ENCODE assay signal across 17 cellular contexts in the genomic region with DNA sequence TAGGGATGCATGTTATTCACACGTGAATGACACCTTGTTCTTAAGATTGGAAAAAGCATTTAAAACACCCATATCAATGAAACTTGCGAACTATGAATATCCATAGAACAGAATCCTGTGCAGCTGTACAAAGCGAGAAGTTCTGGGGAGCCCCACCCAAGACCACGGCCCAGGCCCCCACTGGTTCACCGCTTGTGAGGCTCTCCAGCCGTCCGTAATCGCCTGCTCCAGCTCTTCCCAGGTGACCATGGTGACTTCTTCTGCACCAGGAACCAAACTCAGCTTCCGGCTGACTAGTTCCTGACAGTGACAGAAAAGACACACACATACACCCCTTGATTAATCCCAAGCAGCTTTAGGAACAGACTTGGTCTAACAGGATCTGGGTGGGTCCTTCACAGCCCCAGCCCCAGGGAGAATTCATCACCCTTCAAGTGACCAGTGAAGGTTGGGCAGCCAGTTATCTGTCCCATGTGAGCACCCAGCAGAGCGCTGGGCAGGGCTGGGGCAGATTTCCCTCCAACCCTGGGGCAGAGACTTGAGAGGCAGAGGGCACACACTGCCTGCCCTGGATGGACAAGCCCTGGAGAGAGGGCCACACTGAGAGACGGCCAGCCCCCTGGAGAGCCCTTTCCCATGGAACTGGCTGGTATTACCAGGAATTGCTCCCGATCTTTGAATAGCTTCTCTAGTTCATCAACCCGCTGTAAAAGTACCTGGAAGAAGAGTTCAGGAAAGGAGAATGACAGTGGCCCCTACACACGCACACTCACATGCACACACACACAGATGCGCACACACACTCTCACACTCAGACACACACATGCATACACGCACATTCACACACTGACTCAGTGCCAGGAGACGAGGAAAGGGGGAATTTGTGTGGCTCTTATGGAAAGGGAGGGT. TPM values are rescaled to one million over a fixed set of nuclear protein-coding genes. Genes with fewer than 3 reads are reported as not detected.
DNase-seq lines count a peak whose midpoint lies in the region; ATAC-seq, FAIRE-seq and TF ChIP-seq lines count a peak whose summit lies in the region.
"Had no signal": no experiment of that assay in that cellular context is flagged by ENCODE, and none has a peak within 500 bp of the region (broad histone marks: within the 10 kb centered on the region; RNA-seq: fewer than 3 reads in every experiment).

No MANE protein-coding gene starts in this region.

- no peak for TF ChIP-seq EP300 in A549 (IDR thresholded peaks at IDR 0.05)

- POLR2A ChIA-PET in A549 (lab: Yijun Ruan, JAX) (no interaction called here), HEK293 (lab: Yijun Ruan, JAX) (interaction anchor here (0.7 to 2.1 kb wide), 4 partner anchors 26 to 238 kb away, joined by 3 to 7 read pairs (median 4); a partner anchor contains a TSS), endothelial cell of umbilical vein (lab: Charles Lee) (no interaction called here)

- WGBS in A549 (ENCODE audit: missing lambda C conversion rate), result 84% methylated on average over 17 of the region's 17 CpGs

- H3K9ac ChIP-seq in endothelial cell of umbilical vein (replicated peaks; ENCODE audit: extremely low read depth, insufficient read depth, low read length), result no peak overlapping the region

- no TSS peak for BruUV-seq in endothelial cell of umbilical vein (replicated peaks; lab: Mats Ljungman, UMichigan)

- CTCF ChIA-PET in A549 (lab: Yijun Ruan, JAX), result interaction anchor here (0.5 to 19.0 kb wide), 32 partner anchors 9 to 460 kb away, joined by 3 to 285 read pairs (median 5); a partner anchor contains a TSS
- CTCF ChIA-PET in HEK293 (lab: Yijun Ruan, JAX), result interaction anchor here (0.6 to 16.6 kb wide), 24 partner anchors 11 to 242 kb away, joined by 3 to 244 read pairs (median 6); a partner anchor contains a TSS
- CTCF ChIA-PET in endothelial cell of umbilical vein (lab: Charles Lee), result interaction anchor here (0.7 to 8.6 kb wide), 13 partner anchors 33 to 174 kb away, joined by 3 to 155 read pairs (median 7); a partner anchor contains a TSS

- no peak for TF ChIP-seq POLR2A in A549 (IDR thresholded peaks at IDR 0.05; ENCODE audit: low read length)
- TF ChIP-seq POLR2A in endothelial cell of umbilical vein (IDR thresholded peaks at IDR 0.05; ENCODE audit: low read depth, low read length), result no peak

- H3K27me3 ChIP-seq in endothelial cell of umbilical vein (ENCODE audit: control insufficient read depth in 2 of 2, insufficient read depth in 2 of 2, low read length in 2 of 2), result no peaks in the 10 kb centered on the region
- H3K27me3 ChIP-seq in osteoblast (ENCODE audit: insufficient read depth, low read length), result no peaks in the 10 kb centered on the region

- H4K20me1 ChIP-seq in endothelial cell of umbilical vein (replicated peaks; ENCODE audit: control insufficient read depth, extremely low read depth, insufficient read depth, low read length) (no peaks in the 10 kb centered on the region), osteoblast (ENCODE audit: insufficient read depth, low read length) (no peaks in the 10 kb centered on the region)

- no peaks in the 10 kb centered on the region for H3K9me1 ChIP-seq in endothelial cell of umbilical vein (replicated peaks; ENCODE audit: control insufficient read depth, extremely low read depth, insufficient read depth, low read length)

- in situ Hi-C loops in GM13976 (cut with MboI; ENCODE audit: low sequenced_read_pairs, unreplicated experiment), result loop anchor here (5.0 kb wide), 1 partner anchor 98 kb away; no protein-coding TSS in a partner anchor

- intact Hi-C loops in endothelial cell of umbilical vein (cut with micrococcal nuclease), result no loop called here

- FAIRE-seq in A549 (lab: Jason Lieb, UNC) (no peak), endothelial cell of umbilical vein (lab: Jason Lieb, UNC) (peak; percentile 46)
- FAIRE-seq: K562 had no signal

- TF ChIP-seq RAD21 in A549 (conservative IDR thresholded peaks at IDR 0.05 in 1 of 2, IDR thresholded peaks at IDR 0.05 in 1 of 2), result no peak

- H3K79me2 ChIP-seq in endothelial cell of umbilical vein (ENCODE audit: control insufficient read depth, insufficient read depth, low read length) (no peaks in the 10 kb centered on the region), osteoblast (ENCODE audit: insufficient read depth, low read length) (no peaks in the 10 kb centered on the region)

- dilution Hi-C loops in endothelial cell of umbilical vein (cut with MboI; ENCODE audit: extremely low pct_ligation_motif_present, low sequenced_read_pairs), result no loop called here

- no peak overlapping the region for H3K27ac ChIP-seq in A549
- H3K27ac ChIP-seq in HEK293 (ENCODE audit: extremely low read depth, low read depth, low read length), result no peak overlapping the region
- no peak overlapping the region for H3K27ac ChIP-seq in endothelial cell of umbilical vein (ENCODE audit: insufficient read depth, low read depth, low read length)
- H3K27ac ChIP-seq in osteoblast (ENCODE audit: low read depth, low read length), result no peak overlapping the region

- DNase-seq in A549 (ENCODE audit: low read depth in 1 of 2, low spot score in 1 of 2) (no peak), endothelial cell of umbilical vein (ENCODE audit: low read depth, low spot score) (no peak), osteoblast (ENCODE audit: insufficient read length, low spot score, missing footprints) (peak; percentile 60), AG08396 (ENCODE audit: low spot score) (no peak), AG20443 (ENCODE audit: low spot score) (no peak), NCI-H2107 (lab: John Stamatoyannopoulos, UW) (no peak), GM13976 (ENCODE audit: low spot score) (no peak)
- DNase-seq: Caco-2; CD4-positive, CD25-positive, alpha-beta regulatory T cell; EL; MV-4-11; NCI-H1417; NCI-H187 treated with DMSO at 0.1 percent for 48 hours; NCI-H526 treated with DMSO at 0.1 percent for 48 hours had no signal

- no peaks in the 10 kb centered on the region for H3K4me1 ChIP-seq in A549
- H3K4me1 ChIP-seq in HEK293 (ENCODE audit: control insufficient read depth, insufficient read depth, low read length), result no peaks in the 10 kb centered on the region
- no peaks in the 10 kb centered on the region for H3K4me1 ChIP-seq in endothelial cell of umbilical vein (ENCODE audit: control insufficient read depth, extremely low read depth, insufficient read depth, low read length)
- no peaks in the 10 kb centered on the region for H3K4me1 ChIP-seq in osteoblast (ENCODE audit: insufficient read depth, low read length)
- H3K4me1 ChIP-seq: Caco-2 had no signal

- H3K36me3 ChIP-seq in HEK293 (ENCODE audit: control insufficient read depth in 2 of 2, insufficient read depth in 1 of 2, low read length in 2 of 2) (peaks cover 5 to 16% of the 10 kb centered on the region in 2 experiments; a peak in 2 of 3 replicates), endothelial cell of umbilical vein (ENCODE audit: control insufficient read depth in 2 of 2, extremely low read depth in 1 of 2, insufficient read depth in 2 of 2, low read length in 2 of 2) (no peaks in the 10 kb centered on the region), osteoblast (ENCODE audit: insufficient read depth, low read length) (no peaks in the 10 kb centered on the region)

- ATAC-seq in A549, result peak; percentile 23 to 28; a peak in 4 of 6 replicates
- ATAC-seq: Right ventricle myocardium inferior had no signal

- H3K9me3 ChIP-seq in A549 (no peaks in the 10 kb centered on the region), HEK293 (ENCODE audit: control insufficient read depth, insufficient read depth, low read depth, low read length) (no peaks in the 10 kb centered on the region), endothelial cell of umbilical vein (replicated peaks; ENCODE audit: control insufficient read depth, insufficient read depth, low read length) (no peaks in the 10 kb centered on the region), osteoblast (ENCODE audit: low read depth, low read length) (no peaks in the 10 kb centered on the region)
- H3K9me3 ChIP-seq: Caco-2 had no signal

- TF ChIP-seq CTCF in A549 (IDR thresholded peaks at IDR 0.05) (no peak), HEK293 (tag by site-specific recombination; IDR thresholded peaks at IDR 0.05) (no peak), endothelial cell of umbilical vein (IDR thresholded peaks at IDR 0.05; ENCODE audit: extremely low read depth in 1 of 2, insufficient read depth in 1 of 2, low read depth in 1 of 2, low read length in 2 of 2) (no peak), osteoblast (IDR thresholded peaks at IDR 0.05; ENCODE audit: extremely low read depth, low read depth, low read length) (no peak), GM13976 (IDR thresholded peaks at IDR 0.05; ENCODE audit: borderline replicate concordance, control extremely low read depth, extremely low read depth, insufficient read depth, missing control alignments) (no peak)

- H2AFZ ChIP-seq in endothelial cell of umbilical vein (ENCODE audit: low read depth, low read length) (no peak overlapping the region), osteoblast (ENCODE audit: low read length) (no peak overlapping the region)

- H3K4me3 ChIP-seq in A549 (no peak overlapping the region), HEK293 (ENCODE audit: low read depth, low read length) (no peak overlapping the region), endothelial cell of umbilical vein (replicated peaks in 1 of 3; ENCODE audit: insufficient read depth in 1 of 3, low read depth in 1 of 3, low read length in 3 of 3) (no peak overlapping the region), osteoblast (ENCODE audit: insufficient read depth, low read length) (no peak overlapping the region)
- H3K4me3 ChIP-seq: K562 had no signal

- H3K4me2 ChIP-seq in A549 (no peak overlapping the region), endothelial cell of umbilical vein (ENCODE audit: insufficient read depth, low read length) (no peak overlapping the region), osteoblast (ENCODE audit: insufficient read depth, low read length) (no peak overlapping the region)

RNA-seq across cellular contexts. Expression of a gene that starts 3.6 kb away (rescaled TPM):
- polyA plus RNA-seq in A549 (2011; rRNA removed) (0.57 and 0.86 TPM in 2 replicates), A549 (2017; fragmentation: RNase III; extraction: RNeasy Plus Mini Kit Qiagen cat#74134 plus additional on column Dnase treatment) (0.88 to 1.7 TPM (median 1.0 TPM) in 3 replicates), endothelial cell of umbilical vein (6.7 and 9.8 TPM in 2 replicates)
- 1.5 and 2.2 TPM in 2 replicates for polyA plus RNA-seq in A549 (2012; cell fraction: cytosol; rRNA removed)
- polyA plus RNA-seq in A549 (2012; cell fraction: nucleus; rRNA removed), result 12.3 and 14.6 TPM in 2 replicates
- polyA minus RNA-seq in A549 (2011; rRNA and poly(A)+ RNA removed), result 3.3 and 5.0 TPM in 2 replicates
- total RNA-seq in endothelial cell of umbilical vein (7.2 and 9.6 TPM in 2 replicates), osteoblast (2.9 and 3.6 TPM in 2 replicates)
- polyA plus RNA-seq in endothelial cell of umbilical vein (2011; cell fraction: cytosol; rRNA removed), result 2.0 and 3.5 TPM in 2 replicates
- polyA plus RNA-seq in endothelial cell of umbilical vein (2011; cell fraction: nucleus; rRNA removed), result 32.0 and 38.0 TPM in 2 replicates
- 2.2 and 2.7 TPM in 2 replicates for polyA plus RNA-seq in endothelial cell of umbilical vein (2012)
- polyA minus RNA-seq in endothelial cell of umbilical vein, result 14.4 and 15.6 TPM in 2 replicates
- 1.5 TPM for polyA minus RNA-seq in endothelial cell of umbilical vein (2011; cell fraction: cytosol; rRNA and poly(A)+ RNA removed)
- 13.0 and 14.6 TPM in 2 replicates for polyA minus RNA-seq in endothelial cell of umbilical vein (2011; cell fraction: nucleus; rRNA and poly(A)+ RNA removed)

RNA-seq across cellular contexts. Expression of a gene that starts 39.3 kb away (rescaled TPM):
- polyA plus RNA-seq in A549 (2011; rRNA removed) (13.8 and 21.5 TPM in 2 replicates), A549 (2017; fragmentation: RNase III; extraction: RNeasy Plus Mini Kit Qiagen cat#74134 plus additional on column Dnase treatment) (11.4 to 12.9 TPM (median 12.8 TPM) in 3 replicates), endothelial cell of umbilical vein (46.9 and 83.6 TPM in 2 replicates)
- polyA plus RNA-seq in A549 (2012; cell fraction: cytosol; rRNA removed), result 25.8 and 37.7 TPM in 2 replicates
- 22.8 and 37.0 TPM in 2 replicates for polyA plus RNA-seq in A549 (2012; cell fraction: nucleus; rRNA removed)
- 7.6 and 8.8 TPM in 2 replicates for polyA minus RNA-seq in A549 (2011; rRNA and poly(A)+ RNA removed)
- total RNA-seq in endothelial cell of umbilical vein (70.9 and 75.2 TPM in 2 replicates), osteoblast (3.8 and 5.1 TPM in 2 replicates)
- polyA plus RNA-seq in endothelial cell of umbilical vein (2011; cell fraction: cytosol; rRNA removed), result 31.1 and 40.9 TPM in 2 replicates
- polyA plus RNA-seq in endothelial cell of umbilical vein (2011; cell fraction: nucleus; rRNA removed), result 22.5 and 28.4 TPM in 2 replicates
- polyA plus RNA-seq in endothelial cell of umbilical vein (2012), result 26.8 and 46.6 TPM in 2 replicates
- polyA minus RNA-seq in endothelial cell of umbilical vein, result 19.4 and 22.0 TPM in 2 replicates
- 25.4 TPM for polyA minus RNA-seq in endothelial cell of umbilical vein (2011; cell fraction: cytosol; rRNA and poly(A)+ RNA removed)
- 11.6 and 31.6 TPM in 2 replicates for polyA minus RNA-seq in endothelial cell of umbilical vein (2011; cell fraction: nucleus; rRNA and poly(A)+ RNA removed)

RNA-seq across cellular contexts. Expression of a gene that starts 49.2 kb away (rescaled TPM):
- polyA plus RNA-seq in A549 (2011; rRNA removed) (80.9 and 92.1 TPM in 2 replicates), A549 (2017; fragmentation: RNase III; extraction: RNeasy Plus Mini Kit Qiagen cat#74134 plus additional on column Dnase treatment) (61.9 to 63.7 TPM (median 63.3 TPM) in 3 replicates), endothelial cell of umbilical vein (106 and 123 TPM in 2 replicates)
- 85.4 and 116 TPM in 2 replicates for polyA plus RNA-seq in A549 (2012; cell fraction: cytosol; rRNA removed)
- polyA plus RNA-seq in A549 (2012; cell fraction: nucleus; rRNA removed), result 82.9 and 108 TPM in 2 replicates
- polyA minus RNA-seq in A549 (2011; rRNA and poly(A)+ RNA removed), result 51.0 and 57.8 TPM in 2 replicates
- total RNA-seq in endothelial cell of umbilical vein (79.1 and 90.2 TPM in 2 replicates), osteoblast (79.6 and 82.2 TPM in 2 replicates)
- 117 and 119 TPM in 2 replicates for polyA plus RNA-seq in endothelial cell of umbilical vein (2011; cell fraction: cytosol; rRNA removed)
- 331 and 391 TPM in 2 replicates for polyA plus RNA-seq in endothelial cell of umbilical vein (2011; cell fraction: nucleus; rRNA removed)
- polyA plus RNA-seq in endothelial cell of umbilical vein (2012), result 70.0 and 80.9 TPM in 2 replicates
- polyA minus RNA-seq in endothelial cell of umbilical vein, result 111 and 140 TPM in 2 replicates
- polyA minus RNA-seq in endothelial cell of umbilical vein (2011; cell fraction: cytosol; rRNA and poly(A)+ RNA removed), result 35.5 TPM
- 121 and 170 TPM in 2 replicates for polyA minus RNA-seq in endothelial cell of umbilical vein (2011; cell fraction: nucleus; rRNA and poly(A)+ RNA removed)

Comparison
In these comparisons a context has a peak if more than half of its experiments do, and no peak if none do; other contexts are left out.
1. RNA of a gene that starts 39.3 kb away (total RNA-seq): 70.9 to 75.2 TPM in endothelial cell of umbilical vein; 3.8 to 5.1 TPM in osteoblast; every median in the first group is over 10 times any median in the second.